In genomic region chr12:121520119-121520518, GRCh38 we compare ENCODE assay signal across 1 cellular context.
TF ChIP-seq lines count a peak whose summit lies in the region.

No MANE protein-coding gene starts in this region.

TF ChIP-seq in IMR-90, 13 proteins besides CTCF, POLR2A, EP300 and RAD21 (continued from another document):
- no peak for TF ChIP-seq CHD1 (IDR thresholded peaks at IDR 0.05; ENCODE audit: low read depth, low read length)
- TF ChIP-seq, protein P1, sequence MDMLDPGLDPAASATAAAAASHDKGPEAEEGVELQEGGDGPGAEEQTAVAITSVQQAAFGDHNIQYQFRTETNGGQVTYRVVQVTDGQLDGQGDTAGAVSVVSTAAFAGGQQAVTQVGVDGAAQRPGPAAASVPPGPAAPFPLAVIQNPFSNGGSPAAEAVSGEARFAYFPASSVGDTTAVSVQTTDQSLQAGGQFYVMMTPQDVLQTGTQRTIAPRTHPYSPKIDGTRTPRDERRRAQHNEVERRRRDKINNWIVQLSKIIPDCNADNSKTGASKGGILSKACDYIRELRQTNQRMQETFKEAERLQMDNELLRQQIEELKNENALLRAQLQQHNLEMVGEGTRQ (IDR thresholded peaks at IDR 0.05; ENCODE audit: low read depth, low read length), result no peak
